14 cellular contexts compared by ENCODE assay signal in genomic region chr1:156709031-156709430, GRCh38. TPM values are rescaled to one million over a fixed set of nuclear protein-coding genes. Genes with fewer than 3 reads are reported as not detected.
DNase-seq lines count a peak whose midpoint lies in the region; ATAC-seq and TF ChIP-seq lines count a peak whose summit lies in the region.
"Had no signal": no experiment of that assay in that cellular context is flagged by ENCODE, and none has a peak within 500 bp of the region (broad histone marks: within the 10 kb centered on the region; RNA-seq: fewer than 3 reads in every experiment).

No MANE protein-coding gene starts in this region.

- H3K4me3 ChIP-seq in SK-N-MC (no peak overlapping the region), iPS-15b (ENCODE audit: low read depth, low read length) (peak overlapping the region; percentile 82), rectal smooth muscle tissue (ENCODE audit: low read length) (no peak overlapping the region), lower lobe of right lung (no peak overlapping the region)
- H3K4me3 ChIP-seq: Peyer's patch, thyroid gland had no signal

- H3K27me3 ChIP-seq in iPS-15b (ENCODE audit: control insufficient read depth, insufficient read depth, low read length) = peaks cover 8% of the 10 kb centered on the region
- H3K27me3 ChIP-seq in rectal smooth muscle tissue (ENCODE audit: control insufficient read depth, insufficient read depth, low read length) = peaks cover 5% of the 10 kb centered on the region
- peaks cover 22% of the 10 kb centered on the region for H3K27me3 ChIP-seq in lower lobe of right lung (ENCODE audit: low read depth)
- H3K27me3 ChIP-seq: Peyer's patch, thyroid gland had no signal

- no peaks in the 10 kb centered on the region for H3K9me3 ChIP-seq in SK-N-MC (ENCODE audit: low read depth, low read length)
- no peaks in the 10 kb centered on the region for H3K9me3 ChIP-seq in iPS-15b (ENCODE audit: control insufficient read depth, insufficient read depth, low read length)
- no peaks in the 10 kb centered on the region for H3K9me3 ChIP-seq in lower lobe of right lung
- H3K9me3 ChIP-seq: Peyer's patch, thyroid gland had no signal

- H3K27ac ChIP-seq in SK-N-MC (0 out of 2 replicates have a peak overlapping the region, but pooled peaks have one; percentile 13), rectal smooth muscle tissue (ENCODE audit: low read depth, low read length) (peak overlapping the region; percentile 72), lower lobe of right lung (no peak overlapping the region)
- H3K27ac ChIP-seq: Peyer's patch had no signal

- H3K4me3 Mint-ChIP-seq in T-helper 2 cell treated with Interferon-gamma antibody and Interleukin-4, amounts not matched to agents 5 μg/mL and 100 μg/mL, for 36 hours = no peak overlapping the region

- H3K4me1 Mint-ChIP-seq in T-helper 2 cell treated with Interferon-gamma antibody and Interleukin-4, amounts not matched to agents 5 μg/mL and 100 μg/mL, for 36 hours (ENCODE audit: low read depth) = peaks cover 15% of the 10 kb centered on the region

- H3K36me3 Mint-ChIP-seq in T-helper 2 cell treated with Interferon-gamma antibody and Interleukin-4, amounts not matched to agents 5 μg/mL and 100 μg/mL, for 36 hours (ENCODE audit: low read depth) = no peaks in the 10 kb centered on the region
- H3K36me3 Mint-ChIP-seq: activated naive CD4-positive, alpha-beta T cell treated with anti-CD3 and anti-CD28 coated beads, Interleukin-2, amount 50 U/mL, for 72 hours had no signal

- H3K9ac ChIP-seq in SK-N-MC (ENCODE audit: insufficient read length) = no peak overlapping the region
- no peak overlapping the region for H3K9ac ChIP-seq in iPS-15b (ENCODE audit: low read depth, low read length)
- H3K9ac ChIP-seq in rectal smooth muscle tissue (ENCODE audit: low read length) = no peak overlapping the region

- peaks cover 38% of the 10 kb centered on the region for H3K27me3 Mint-ChIP-seq in T-helper 2 cell treated with Interferon-gamma antibody and Interleukin-4, amounts not matched to agents 5 μg/mL and 100 μg/mL, for 36 hours (ENCODE audit: low read depth)

- no peak for ATAC-seq in lower lobe of right lung
- ATAC-seq: activated naive CD4-positive, alpha-beta T cell treated with anti-CD3 and anti-CD28 coated beads, Interleukin-2, amount 50 U/mL, for 72 hours had no signal

- H3K4me1 ChIP-seq in iPS-15b (ENCODE audit: control insufficient read depth, insufficient read depth, low read length) (peaks cover 30% of the 10 kb centered on the region), rectal smooth muscle tissue (ENCODE audit: control insufficient read depth, insufficient read depth, low read length) (peaks cover 43% of the 10 kb centered on the region), lower lobe of right lung (peaks cover 38% of the 10 kb centered on the region)

- H3K36me3 ChIP-seq in SK-N-MC (ENCODE audit: insufficient read depth, low read length) (no peaks in the 10 kb centered on the region), iPS-15b (ENCODE audit: control insufficient read depth, insufficient read depth, low read length) (no peaks in the 10 kb centered on the region), rectal smooth muscle tissue (ENCODE audit: control insufficient read depth, insufficient read depth, low read length) (no peaks in the 10 kb centered on the region), lower lobe of right lung (no peaks in the 10 kb centered on the region)
- H3K36me3 ChIP-seq: Peyer's patch, thyroid gland had no signal

- no peaks in the 10 kb centered on the region for H3K9me3 Mint-ChIP-seq in T-helper 2 cell treated with Interferon-gamma antibody and Interleukin-4, amounts not matched to agents 5 μg/mL and 100 μg/mL, for 36 hours
- H3K9me3 Mint-ChIP-seq: activated naive CD4-positive, alpha-beta T cell treated with anti-CD3 and anti-CD28 coated beads, Interleukin-2, amount 50 U/mL, for 72 hours had no signal

- no peak overlapping the region for H3K27ac Mint-ChIP-seq in T-helper 2 cell treated with Interferon-gamma antibody and Interleukin-4, amounts not matched to agents 5 μg/mL and 100 μg/mL, for 36 hours

- DNase-seq in ELF-1 (ENCODE audit: low read depth, low spot score) = peak; percentile 22
- no peak for DNase-seq in SK-N-MC (ENCODE audit: low read depth, low spot score)
- no peak for DNase-seq in activated CD8-positive, alpha-beta memory T cell treated with anti-CD3 and anti-CD28 coated beads for 24 hours
- no peak for DNase-seq in lower lobe of right lung
- DNase-seq in stimulated activated CD4-positive, alpha-beta T cell treated with anti-CD3 and anti-CD28 coated beads, Interleukin-4, amount 100 ng/mL, for 24 hours = no peak
- DNase-seq in T-helper 2 cell treated with Interferon-gamma antibody and Interleukin-4, amounts not matched to agents 5 μg/mL and 100 μg/mL, for 36 hours (ENCODE audit: low spot score) = no peak
- DNase-seq: central memory CD4-positive, alpha-beta T cell; islet precursor cell; NCI-H187 treated with DMSO at 0.1 percent for 48 hours; Peyer's patch had no signal

- TF ChIP-seq CTCF in lower lobe of right lung (IDR thresholded peaks at IDR 0.05) = no peak

- intact Hi-C loops in lower lobe of right lung (cut with DNase I) = no loop called here

RNA-seq across cellular contexts. Expression of gene CRABP2, which starts 3.6 kb away (rescaled TPM):
- 2.1 TPM for total RNA-seq in lower lobe of right lung

RNA-seq across cellular contexts. Expression of gene METTL25B, which starts 19.2 kb away (rescaled TPM):
- total RNA-seq in lower lobe of right lung = 41.0 TPM

RNA-seq across cellular contexts. Expression of gene ISG20L2, which starts 19.5 kb away (rescaled TPM):
- total RNA-seq in lower lobe of right lung = 22.6 TPM

RNA-seq across cellular contexts. Expression of gene NES, which starts 31.8 kb away (rescaled TPM):
- 39.8 TPM for total RNA-seq in lower lobe of right lung
- total RNA-seq: activated naive CD4-positive, alpha-beta T cell treated with anti-CD3 and anti-CD28 coated beads, Interleukin-2, amount 50 U/mL, for 72 hours had no signal

RNA-seq across cellular contexts. Expression of gene MRPL24, which starts 31.9 kb away (rescaled TPM):
- total RNA-seq in lower lobe of right lung = 43.7 TPM
